Comparison of ENCODE assay signal across 11 cellular contexts in the genomic region with DNA sequence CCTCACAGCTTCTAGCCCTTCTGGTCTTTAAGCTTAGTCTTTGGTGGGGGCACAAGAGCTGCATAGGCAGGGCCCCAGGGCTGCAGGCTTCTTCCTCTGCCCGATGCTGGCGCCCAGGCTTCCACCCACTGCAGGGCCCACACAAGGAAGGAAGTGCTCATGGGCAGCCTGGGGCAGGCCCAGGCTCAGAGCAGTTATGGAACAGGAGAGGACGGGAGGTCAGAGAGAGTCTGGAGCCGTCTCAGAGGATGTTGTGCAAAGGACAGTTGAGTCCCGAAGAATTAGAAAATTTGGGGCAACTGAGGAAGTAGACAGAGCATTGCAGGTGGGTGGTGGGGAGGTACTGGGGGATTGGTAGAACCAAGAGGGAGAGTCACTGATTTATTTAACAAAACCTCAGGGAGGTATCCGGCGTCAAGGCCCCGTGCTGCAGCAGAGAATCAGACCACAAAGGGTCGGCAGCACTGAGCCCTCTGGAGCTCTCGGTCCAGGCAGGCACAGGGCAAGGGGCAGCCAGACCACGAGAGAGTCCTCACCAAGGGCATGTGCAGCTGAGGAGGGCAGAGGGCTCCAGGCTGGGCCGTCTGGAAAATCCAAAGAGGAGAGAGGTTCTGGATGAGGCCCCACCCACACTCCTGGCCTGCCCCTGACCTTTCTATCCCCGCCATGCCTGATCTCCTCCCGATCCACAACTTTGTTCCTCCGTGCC.
DNase-seq lines count a peak whose midpoint lies in the region; ATAC-seq and TF ChIP-seq lines count a peak whose summit lies in the region.
"Had no signal": no experiment of that assay in that cellular context is flagged by ENCODE, and none has a peak within 500 bp of the region (broad histone marks: within the 10 kb centered on the region; RNA-seq: fewer than 3 reads in every experiment).

No MANE protein-coding gene starts in this region.

- no peaks in the 10 kb centered on the region for H3K9me3 ChIP-seq in lower lobe of right lung
- H3K9me3 ChIP-seq in spleen, result peaks cover 0 to 7% (median 1%) of the 10 kb centered on the region in 8 donors
- peaks cover 11% of the 10 kb centered on the region for H3K9me3 ChIP-seq in left ventricle myocardium inferior (replicated peaks)

- DNase-seq in COLO668 (lab: John Stamatoyannopoulos, UW; ENCODE audit: unreplicated experiment) (peak; percentile 41), SKM-1 treated with dmso at 0.1 percent for 144 hours (lab: John Stamatoyannopoulos, UW; ENCODE audit: unreplicated experiment) (peak; percentile 65), lower lobe of right lung (no peak), spleen (peak; percentile 64), Right ventricle myocardium superior (no peak), left ventricle myocardium inferior (no peak), iPS-NIHi11 (ENCODE audit: low spot score) (no peak)
- DNase-seq: KBM-7, NCI-H1436, NCI-H2171, OCI-M1 had no signal

- H3K4me3 ChIP-seq in lower lobe of right lung (no peak overlapping the region), spleen (no peak overlapping the region), left ventricle myocardium inferior (no peak overlapping the region)

- TF ChIP-seq CTCF in lower lobe of right lung (IDR thresholded peaks at IDR 0.05) (no peak), spleen (IDR thresholded peaks at IDR 0.05 in 8 of 11, conservative IDR thresholded peaks at IDR 0.05 in 3 of 11) (no peak), left ventricle myocardium inferior (IDR thresholded peaks at IDR 0.05; ENCODE audit: borderline replicate concordance) (no peak)

- no peaks in the 10 kb centered on the region for H3K36me3 ChIP-seq in lower lobe of right lung
- H3K36me3 ChIP-seq in spleen, result no peaks in the 10 kb centered on the region
- H3K36me3 ChIP-seq in left ventricle myocardium inferior, result no peaks in the 10 kb centered on the region

- ATAC-seq in lower lobe of right lung (no peak), Right ventricle myocardium superior (ENCODE audit: poor library complexity) (no peak)

- no peak for TF ChIP-seq POLR2A in spleen (IDR thresholded peaks at IDR 0.05)

- H3K4me1 ChIP-seq in lower lobe of right lung (peaks cover 7% of the 10 kb centered on the region), spleen (no peaks in the 10 kb centered on the region), left ventricle myocardium inferior (peaks cover 3% of the 10 kb centered on the region)

- intact Hi-C loops in lower lobe of right lung (cut with DNase I), result no loop called here
- intact Hi-C loops in spleen (cut with DNase I; ENCODE audit: low total_unique reads), result no loop called here
- intact Hi-C loops in Right ventricle myocardium superior (cut with DNase I), result no loop called here
- intact Hi-C loops in left ventricle myocardium inferior (cut with micrococcal nuclease), result no loop called here

- no peaks in the 10 kb centered on the region for H3K27me3 ChIP-seq in lower lobe of right lung (ENCODE audit: low read depth)
- peaks cover 0 to 23% (median 0%) of the 10 kb centered on the region in 7 donors for H3K27me3 ChIP-seq in spleen (replicated peaks in 1 of 7)
- peaks cover 31% of the 10 kb centered on the region for H3K27me3 ChIP-seq in left ventricle myocardium inferior (ENCODE audit: low read depth)

- H3K27ac ChIP-seq in lower lobe of right lung (peak overlapping the region; percentile 18), spleen (no peak overlapping the region), left ventricle myocardium inferior (replicated peaks) (no peak overlapping the region)

- 46 to 63% (median 54%) methylated on average over 13 to 15 of the region's 15 CpGs for WGBS in spleen, 5 donors

Comparison
In these comparisons a context has a peak if more than half of its experiments do, and no peak if none do; other contexts are left out.
1. DNase-seq: peak in COLO668 (single experiment), SKM-1 treated with dmso at 0.1 percent for 144 hours (single experiment) and spleen (single experiment); none in lower lobe of right lung (single experiment), Right ventricle myocardium superior (single experiment), left ventricle myocardium inferior (single experiment) and iPS-NIHi11 (single experiment).